Comparison of ENCODE assay signal across 24 cellular contexts in genomic region chr5:77953374-77953773, GRCh38.
"Had no signal": no experiment of that assay in that cellular context is flagged by ENCODE, and none has a peak within 500 bp of the region (broad histone marks: within the 10 kb centered on the region; RNA-seq: fewer than 3 reads in every experiment).

No MANE protein-coding gene starts in this region.

- H3K36me3 ChIP-seq: ascending aorta had no signal

- ATAC-seq: activated CD8-positive, alpha-beta T cell treated with anti-CD3 and anti-CD28 coated beads for 36 hours; activated naive CD4-positive, alpha-beta T cell treated with anti-CD3 and anti-CD28 coated beads, Interleukin-2, amount 50 U/mL, for 72 hours; esophagus mucosa; WTC11 had no signal

- H3K27ac ChIP-seq: ascending aorta, coronary artery had no signal

- H3K4me1 ChIP-seq: ascending aorta had no signal

- DNase-seq: activated CD4-positive, alpha-beta T cell treated with anti-CD3 and anti-CD28 coated beads for 1 hour; activated CD4-positive, alpha-beta T cell treated with anti-CD3 and anti-CD28 coated beads for 4 hours; activated CD4-positive, alpha-beta T cell treated with anti-CD3 and anti-CD28 coated beads, Interleukin-2, amount 10 ng/mL, durations not matched to agents 7 days and 5 days; activated CD4-positive, alpha-beta T cell treated with anti-CD3 and anti-CD28 coated beads, Interleukin-2, amount 50 U/mL, for 4 hours; activated CD8-positive, alpha-beta memory T cell treated with anti-CD3 and anti-CD28 coated beads for 24 hours; activated CD8-positive, alpha-beta T cell treated with anti-CD3 and anti-CD28 coated beads for 36 hours; activated effector memory CD4-positive, alpha-beta T cell treated with anti-CD3 and anti-CD28 coated beads, Interleukin-2, amount 50 U/mL, for 16 hours; activated naive CD4-positive, alpha-beta T cell treated with anti-CD3 and anti-CD28 coated beads, Interleukin-2, amount 10 ng/mL, durations not matched to agents 7 days and 5 days; activated naive CD8-positive, alpha-beta T cell treated with anti-CD3 and anti-CD28 coated beads, Interleukin-2, amount 10 ng/mL, durations not matched to agents 7 days and 5 days; activated T-cell treated with anti-CD3 and anti-CD28 coated beads, Interleukin-2, amount 50 U/mL, for 1 hour; activated T-cell treated with anti-CD3 and anti-CD28 coated beads, Interleukin-2, amount 50 U/mL, for 48 hours; dorsolateral prefrontal cortex; effector memory CD4-positive, alpha-beta T cell; endodermal cell; foreskin fibroblast; head of caudate nucleus; T-helper 2 cell had no signal

- FAIRE-seq: bronchial epithelial cell, frontal cortex had no signal

- H3K9me3 ChIP-seq: ascending aorta had no signal

- H3K4me3 ChIP-seq: ascending aorta, coronary artery, dorsolateral prefrontal cortex had no signal

- H3K27me3 ChIP-seq: ascending aorta had no signal
